ENCODE assay signal across 8 cellular contexts in genomic region chr3:120348065-120348980, GRCh38. TPM values are rescaled to one million over a fixed set of nuclear protein-coding genes. Genes with fewer than 3 reads are reported as not detected.
DNase-seq lines count a peak whose midpoint lies in the region; ATAC-seq and TF ChIP-seq lines count a peak whose summit lies in the region.

No MANE protein-coding gene starts in this region.

- peaks cover 50 to 61% (median 61%) of the 10 kb centered on the region in 3 donors for H3K4me1 Mint-ChIP-seq in CD8-positive, alpha-beta memory T cell

- peak in 3 of 5 donors; percentile 4 to 72 (median 32) for DNase-seq in CD8-positive, alpha-beta memory T cell
- DNase-seq in NT2/D1 (ENCODE audit: low read depth, low spot score) (no peak), fibroblast of pulmonary artery (ENCODE audit: low read depth) (no peak), DMS114 treated with DMSO at 0.1 percent for 48 hours (lab: John Stamatoyannopoulos, UW; ENCODE audit: unreplicated experiment) (no peak)
- peak; percentile 28 to 30 for DNase-seq in activated T-helper 1 cell treated with anti-CD3 and anti-CD28 coated beads, Interleukin-2, amount 50 U/mL, for 16 hours (ENCODE audit: low read depth in 1 of 2, low spot score in 1 of 2)

- peaks cover 45% of the 10 kb centered on the region for H3K4me1 ChIP-seq in CD8-positive, alpha-beta memory T cell (ENCODE audit: insufficient read depth, low read length)
- H3K4me1 ChIP-seq in NT2/D1 (ENCODE audit: insufficient read depth, insufficient read length) (no peaks in the 10 kb centered on the region), parathyroid adenoma (peaks cover 3% of the 10 kb centered on the region)

- no peaks in the 10 kb centered on the region for H3K9me3 ChIP-seq in CD8-positive, alpha-beta memory T cell (ENCODE audit: low read length)
- H3K9me3 ChIP-seq in NT2/D1 (ENCODE audit: insufficient read depth, low read length) (no peaks in the 10 kb centered on the region), parathyroid adenoma (ENCODE audit: control insufficient read depth, low read length) (no peaks in the 10 kb centered on the region)

- ATAC-seq in GM19395 (IDR thresholded peaks at IDR 0.05; ENCODE audit: unreplicated experiment) (peak; percentile 58), HG03442 (IDR thresholded peaks at IDR 0.05; ENCODE audit: unreplicated experiment) (peak; percentile 43)

- H3K36me3 ChIP-seq in CD8-positive, alpha-beta memory T cell (ENCODE audit: insufficient read depth, low read length), result no peaks in the 10 kb centered on the region
- H3K36me3 ChIP-seq in NT2/D1 (ENCODE audit: insufficient read depth, insufficient read length, low read length) (no peaks in the 10 kb centered on the region), parathyroid adenoma (ENCODE audit: control insufficient read depth, insufficient read depth, low read length) (no peaks in the 10 kb centered on the region)

- POLR2A ChIA-PET in CD8-positive, alpha-beta memory T cell (lab: Charles Lee), result interaction anchor here (0.6 to 2.1 kb wide), 5 partner anchors 11 to 884 kb away, joined by 3 to 24 read pairs (median 5); partner anchors contain the start of genes GSK3B and NDUFB4

- peak overlapping the region; percentile 86 for H3K4me3 ChIP-seq in CD8-positive, alpha-beta memory T cell (ENCODE audit: low read length)
- H3K4me3 ChIP-seq in NT2/D1 (ENCODE audit: insufficient read length, low read depth) (peak overlapping the region; percentile 92), fibroblast of pulmonary artery (replicated peaks; ENCODE audit: low read depth, low read length) (peak overlapping the region; percentile 83), parathyroid adenoma (ENCODE audit: low read depth, low read length) (peak overlapping the region; percentile 57)

- H3K4me3 Mint-ChIP-seq in CD8-positive, alpha-beta memory T cell, result peak overlapping the region; percentile 91 to 97 (median 93)

- H3K27me3 ChIP-seq in CD8-positive, alpha-beta memory T cell (ENCODE audit: insufficient read depth, low read length, poor library complexity, severe bottlenecking), result no peaks in the 10 kb centered on the region
- H3K27me3 ChIP-seq in NT2/D1 (ENCODE audit: insufficient read depth, insufficient read length) (no peaks in the 10 kb centered on the region), parathyroid adenoma (ENCODE audit: control insufficient read depth, insufficient read depth, low read length) (no peaks in the 10 kb centered on the region)

- peaks cover 0 to 26% (median 8%) of the 10 kb centered on the region in 3 donors for H3K36me3 Mint-ChIP-seq in CD8-positive, alpha-beta memory T cell

- H2AFZ ChIP-seq in parathyroid adenoma, result peak overlapping the region; percentile 95

- H3K4me2 ChIP-seq in parathyroid adenoma (ENCODE audit: low read length), result peak overlapping the region; percentile 54

- H3K27me3 Mint-ChIP-seq in CD8-positive, alpha-beta memory T cell, result peaks cover 0 to under 1% of the 10 kb centered on the region in 2 donors

- TF ChIP-seq CTCF in fibroblast of pulmonary artery (IDR thresholded peaks at IDR 0.05; ENCODE audit: low read length, missing control alignments) (no peak), parathyroid adenoma (IDR thresholded peaks at IDR 0.05) (no peak)

- H3K9ac ChIP-seq in NT2/D1 (ENCODE audit: insufficient read length, low read depth) (peak overlapping the region; percentile 92), parathyroid adenoma (peak overlapping the region; percentile 64)

- H3K27ac Mint-ChIP-seq in CD8-positive, alpha-beta memory T cell, result peak overlapping the region; percentile 68 to 94 (median 90)

- CTCF ChIA-PET in CD8-positive, alpha-beta memory T cell (lab: Charles Lee), result interaction anchor here (0.7 to 2.1 kb wide), 15 partner anchors 8 to 456 kb away, joined by 3 to 8 read pairs (median 3); no protein-coding TSS in a partner anchor

- H3K79me2 ChIP-seq in parathyroid adenoma, result peaks cover 12% of the 10 kb centered on the region

- peak overlapping the region; percentile 74 for H3K27ac ChIP-seq in CD8-positive, alpha-beta memory T cell (ENCODE audit: low read depth, low read length)
- peak overlapping the region; percentile 83 for H3K27ac ChIP-seq in parathyroid adenoma

- H3K9me3 Mint-ChIP-seq in CD8-positive, alpha-beta memory T cell, result no peaks in the 10 kb centered on the region

RNA-seq across cellular contexts. Expression of gene LRRC58, which starts 0.8 kb away (rescaled TPM):
- 10 to 100 TPM; 37.6 to 37.9 TPM for total RNA-seq in CD8-positive, alpha-beta memory T cell
- 8.0 TPM for polyA plus RNA-seq in CD8-positive, alpha-beta memory T cell

Comparison
In these comparisons a context has a peak if more than half of its experiments do, and no peak if none do; other contexts are left out.
1. DNase-seq: peak in CD8-positive, alpha-beta memory T cell (3 of 5) and activated T-helper 1 cell treated with anti-CD3 and anti-CD28 coated beads, Interleukin-2, amount 50 U/mL, for 16 hours (2 of 2); none in NT2/D1 (single experiment), fibroblast of pulmonary artery (single experiment) and DMS114 treated with DMSO at 0.1 percent for 48 hours (single experiment).
2. Peak in every context shown above with its lines, with median percentiles within 50 percentile points of each other: H3K4me3 ChIP-seq.